In the genomic region with DNA sequence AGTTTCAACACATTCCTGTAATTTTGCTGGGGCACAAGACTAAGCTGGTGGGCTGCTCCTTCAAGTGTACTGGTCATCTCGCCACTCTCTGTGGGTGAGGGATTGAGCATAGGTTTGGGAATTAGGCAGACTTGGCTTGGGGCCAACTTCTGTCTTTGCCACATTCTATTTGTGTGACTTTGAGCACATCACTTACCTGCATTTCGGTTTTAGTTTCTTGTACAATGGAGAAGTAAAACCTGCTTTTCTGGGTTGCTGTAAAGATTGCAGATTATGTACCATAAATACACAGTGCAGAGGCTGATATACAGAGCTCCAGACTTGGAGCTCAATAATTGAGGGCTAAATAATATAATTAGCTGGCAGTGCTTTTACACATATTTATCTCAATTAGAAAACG, we compare ENCODE assay signal across 27 cellular contexts.
A peak's percentile ranks its signal among the peaks of the same experiment; 100 is the strongest.
DNase-seq lines count a peak whose midpoint lies in the region; ATAC-seq, FAIRE-seq and TF ChIP-seq lines count a peak whose summit lies in the region.
"Had no signal": no experiment of that assay in that cellular context is flagged by ENCODE, and none has a peak within 500 bp of the region (broad histone marks: within the 10 kb centered on the region; RNA-seq: fewer than 3 reads in every experiment).

No MANE protein-coding gene starts in this region.

- intact Hi-C loops in GM12878 (cut with micrococcal nuclease; ENCODE audit: unreplicated experiment) (no loop called here), lower leg skin (cut with DNase I; ENCODE audit: low total_unique reads) (no loop called here)

- TF ChIP-seq CTCF in GM12878 (IDR thresholded peaks at IDR 0.05 in 2 of 3, conservative IDR thresholded peaks at IDR 0.05 in 1 of 3; ENCODE audit: control insufficient read depth in 2 of 3, extremely low read depth in 1 of 3, insufficient read depth in 1 of 3, low read depth in 3 of 3, low read length in 3 of 3) (no peak), lower leg skin (IDR thresholded peaks at IDR 0.05) (no peak)

- H3K27me3 ChIP-seq in GM12878 (replicated peaks in 1 of 2; ENCODE audit: control insufficient read depth in 2 of 2, insufficient read depth in 2 of 2, low read length in 1 of 2) = no peaks in the 10 kb centered on the region
- H3K27me3 ChIP-seq: SJSA1, tibial nerve had no signal

- no peak for TF ChIP-seq RAD21 in GM12878 (IDR thresholded peaks at IDR 0.05; ENCODE audit: insufficient read depth, low read depth, low read length)

- H2AFZ ChIP-seq in GM12878 (ENCODE audit: control insufficient read depth, low read depth, low read length) = no peak overlapping the region
- H2AFZ ChIP-seq: parathyroid adenoma had no signal

- POLR2A ChIA-PET in GM12878 (lab: Charles Lee) = no interaction called here

- no peak for TF ChIP-seq POLR2A in GM12878 (IDR thresholded peaks at IDR 0.05; ENCODE audit: low read depth, low read length)
- TF ChIP-seq POLR2A in lower leg skin (IDR thresholded peaks at IDR 0.05) = no peak

- no peak for FAIRE-seq in GM12878 (lab: Jason Lieb, UNC)
- FAIRE-seq: astrocyte, islet of Langerhans, RCC 7860 had no signal

- in situ Hi-C loops in GM12878 (cut with MboI) = no loop called here

- H3K27ac ChIP-seq in GM12878 (ENCODE audit: control insufficient read depth, insufficient read depth) = no peak overlapping the region
- H3K27ac ChIP-seq: parathyroid adenoma, SJSA1, spleen, tibial nerve had no signal

- no peaks in the 10 kb centered on the region for H3K79me2 ChIP-seq in GM12878 (ENCODE audit: control insufficient read depth, insufficient read depth, low read length)
- H3K79me2 ChIP-seq: parathyroid adenoma had no signal

- H3K9ac ChIP-seq in GM12878 (ENCODE audit: control insufficient read depth, insufficient read depth, low read length) = no peak overlapping the region
- H3K9ac ChIP-seq: parathyroid adenoma had no signal

- H3K4me2 ChIP-seq in GM12878 (ENCODE audit: control insufficient read depth, insufficient read depth) = no peak overlapping the region

- BruUV-seq in GM12878 (replicated peaks; lab: Mats Ljungman, UMichigan) = no TSS peak

- DNase-seq in GM12878 (ENCODE audit: low read depth, low spot score) (no peak), lower leg skin (ENCODE audit: low spot score in 2 of 2) (no peak), NCI-H2029 (lab: John Stamatoyannopoulos, UW) (no peak)
- DNase-seq in stimulated activated naive CD4-positive, alpha-beta T cell (lab: John Stamatoyannopoulos, UW) = no peak
- DNase-seq: activated CD4-positive, alpha-beta memory T cell treated with anti-CD3 and anti-CD28 coated beads, Interleukin-2, amount 10 ng/mL, durations not matched to agents 7 days and 5 days; activated CD4-positive, CD25-positive, alpha-beta regulatory T cell treated with anti-CD3 and anti-CD28 coated beads, Interleukin-2, amount 50 U/mL, for 72 hours; activated naive CD8-positive, alpha-beta T cell treated with anti-CD3 and anti-CD28 coated beads for 36 hours; CD4-positive, alpha-beta T cell; central memory CD4-positive, alpha-beta T cell; EL; NCI-H1048; NCI-H2029 treated with DMSO at 0.1 percent for 48 hours; right cardiac atrium; spleen; stimulated activated CD4-positive, alpha-beta T cell treated with anti-CD3 and anti-CD28 coated beads, Interleukin-4, amount 100 ng/mL, for 4 hours; stimulated activated naive CD8-positive, alpha-beta T cell treated with anti-CD3 and anti-CD28 coated beads, Interleukin-15, Interleukin-2, amounts not matched to agents 100 U/mL and 50 U/mL, for 24 hours; T-helper 1 cell had no signal

- H4K20me1 ChIP-seq in GM12878 (ENCODE audit: control insufficient read depth, insufficient read depth) = no peaks in the 10 kb centered on the region

- RAD21 ChIA-PET in GM12878 (lab: Charles Lee; ENCODE audit: unreplicated experiment) = interaction anchor here (0.5 kb wide), 1 partner anchor 11 kb away, joined by 3 read pairs; no protein-coding TSS in a partner anchor

- H3K36me3 ChIP-seq in GM12878 (ENCODE audit: control insufficient read depth in 2 of 2, insufficient read depth in 2 of 2, low read length in 1 of 2) = no peaks in the 10 kb centered on the region
- H3K36me3 ChIP-seq: SJSA1, spleen, tibial nerve had no signal

- H3K4me1 ChIP-seq in GM12878 (ENCODE audit: control insufficient read depth, insufficient read depth, low read length) = no peaks in the 10 kb centered on the region
- H3K4me1 ChIP-seq: parathyroid adenoma, SJSA1, spleen, tibial nerve had no signal

- CTCF ChIA-PET in GM12878 (lab: Yijun Ruan, JAX) = no interaction called here

- SMC1A ChIA-PET in GM12878 (lab: Charles Lee; ENCODE audit: uncharacterized antibody, unreplicated experiment) = no interaction called here

- WGBS in GM12878 (ENCODE audit: insufficient coverage, insufficient replicate concordance, low lambda C conversion rate, missing lambda C conversion rate) = 15% methylated on average over 3 of the region's 3 CpGs
- 58 to 59% methylated on average over 3 of the region's 3 CpGs for WGBS in lower leg skin, 2 donors

- ATAC-seq in GM18868 (IDR thresholded peaks at IDR 0.05; ENCODE audit: unreplicated experiment) = peak; percentile 93
- ATAC-seq in GM21717 (IDR thresholded peaks at IDR 0.05; ENCODE audit: unreplicated experiment) = peak; percentile 86
- peak; percentile 57 for ATAC-seq in HG03342 (IDR thresholded peaks at IDR 0.05; ENCODE audit: unreplicated experiment)
- ATAC-seq in GM12878 = peak; percentile 39; the same call in 1 of the 3 replicates
- ATAC-seq: HCT116; right cardiac atrium; stimulated activated naive CD8-positive, alpha-beta T cell treated with anti-CD3 and anti-CD28 coated beads, Interleukin-15, Interleukin-2, amounts not matched to agents 100 U/mL and 50 U/mL, for 24 hours had no signal

- no peaks in the 10 kb centered on the region for H3K9me3 ChIP-seq in GM12878 (replicated peaks; ENCODE audit: control insufficient read depth, insufficient read depth, low read length)
- H3K9me3 ChIP-seq: SJSA1, spleen, tibial nerve had no signal

- H3K4me3 ChIP-seq in GM12878 (no peak overlapping the region), lower leg skin (ENCODE audit: low read depth, poor library complexity, severe bottlenecking) (no peak overlapping the region)
- H3K4me3 ChIP-seq: SJSA1, spleen, tibial nerve had no signal

- TF ChIP-seq EP300 in GM12878 (IDR thresholded peaks at IDR 0.05; ENCODE audit: borderline replicate concordance in 1 of 2, control insufficient read depth in 1 of 2, low read depth in 2 of 2, low read length in 2 of 2) = no peak

TF ChIP-seq in GM12878, 131 proteins besides CTCF, POLR2A, EP300 and RAD21 (continues in another document):
- TF ChIP-seq, protein P1, sequence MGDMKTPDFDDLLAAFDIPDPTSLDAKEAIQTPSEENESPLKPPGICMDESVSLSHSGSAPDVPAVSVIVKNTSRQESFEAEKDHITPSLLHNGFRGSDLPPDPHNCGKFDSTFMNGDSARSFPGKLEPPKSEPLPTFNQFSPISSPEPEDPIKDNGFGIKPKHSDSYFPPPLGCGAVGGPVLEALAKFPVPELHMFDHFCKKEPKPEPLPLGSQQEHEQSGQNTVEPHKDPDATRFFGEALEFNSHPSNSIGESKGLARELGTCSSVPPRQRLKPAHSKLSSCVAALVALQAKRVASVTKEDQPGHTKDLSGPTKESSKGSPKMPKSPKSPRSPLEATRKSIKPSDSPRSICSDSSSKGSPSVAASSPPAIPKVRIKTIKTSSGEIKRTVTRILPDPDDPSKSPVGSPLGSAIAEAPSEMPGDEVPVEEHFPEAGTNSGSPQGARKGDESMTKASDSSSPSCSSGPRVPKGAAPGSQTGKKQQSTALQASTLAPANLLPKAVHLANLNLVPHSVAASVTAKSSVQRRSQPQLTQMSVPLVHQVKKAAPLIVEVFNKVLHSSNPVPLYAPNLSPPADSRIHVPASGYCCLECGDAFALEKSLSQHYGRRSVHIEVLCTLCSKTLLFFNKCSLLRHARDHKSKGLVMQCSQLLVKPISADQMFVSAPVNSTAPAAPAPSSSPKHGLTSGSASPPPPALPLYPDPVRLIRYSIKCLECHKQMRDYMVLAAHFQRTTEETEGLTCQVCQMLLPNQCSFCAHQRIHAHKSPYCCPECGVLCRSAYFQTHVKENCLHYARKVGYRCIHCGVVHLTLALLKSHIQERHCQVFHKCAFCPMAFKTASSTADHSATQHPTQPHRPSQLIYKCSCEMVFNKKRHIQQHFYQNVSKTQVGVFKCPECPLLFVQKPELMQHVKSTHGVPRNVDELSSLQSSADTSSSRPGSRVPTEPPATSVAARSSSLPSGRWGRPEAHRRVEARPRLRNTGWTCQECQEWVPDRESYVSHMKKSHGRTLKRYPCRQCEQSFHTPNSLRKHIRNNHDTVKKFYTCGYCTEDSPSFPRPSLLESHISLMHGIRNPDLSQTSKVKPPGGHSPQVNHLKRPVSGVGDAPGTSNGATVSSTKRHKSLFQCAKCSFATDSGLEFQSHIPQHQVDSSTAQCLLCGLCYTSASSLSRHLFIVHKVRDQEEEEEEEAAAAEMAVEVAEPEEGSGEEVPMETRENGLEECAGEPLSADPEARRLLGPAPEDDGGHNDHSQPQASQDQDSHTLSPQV (IDR thresholded peaks at IDR 0.05) = no peak
- TF ChIP-seq ZNF217 (IDR thresholded peaks at IDR 0.05) (no peak), HDAC2 (IDR thresholded peaks at IDR 0.05) (no peak), ZNF274 (IDR thresholded peaks at IDR 0.05; ENCODE audit: insufficient read depth, insufficient read length) (no peak), PML (IDR thresholded peaks at IDR 0.05; ENCODE audit: low read length) (no peak), ZNF207 (IDR thresholded peaks at IDR 0.05; ENCODE audit: borderline replicate concordance) (no peak), SRF (IDR thresholded peaks at IDR 0.05; ENCODE audit: low read depth in 2 of 2, low read length in 2 of 2) (no peak), CREM (IDR thresholded peaks at IDR 0.05; ENCODE audit: low read depth) (no peak), ZBED1 (IDR thresholded peaks at IDR 0.05; ENCODE audit: borderline replicate concordance) (no peak), KLF5 (IDR thresholded peaks at IDR 0.05; ENCODE audit: partially characterized antibody) (no peak), STAT3 (IDR thresholded peaks at IDR 0.05; ENCODE audit: low read depth, low read length) (no peak), MEF2A (IDR thresholded peaks at IDR 0.05; ENCODE audit: insufficient read depth, low read depth, low read length) (no peak), TARDBP (IDR thresholded peaks at IDR 0.05; ENCODE audit: borderline replicate concordance) (no peak), NR2C2 (IDR thresholded peaks at IDR 0.05; ENCODE audit: borderline replicate concordance, control insufficient read depth, insufficient read length, low read depth) (no peak), PAX8 (IDR thresholded peaks at IDR 0.05) (no peak)

Comparison
In these comparisons a context has a peak if more than half of its experiments do, and no peak if none do; other contexts are left out.
1. ATAC-seq: peak in every context shown above with its lines; median percentile 93 in GM18868; 86 in GM21717; 57 in HG03342; 39 in GM12878.